In the genomic region with DNA sequence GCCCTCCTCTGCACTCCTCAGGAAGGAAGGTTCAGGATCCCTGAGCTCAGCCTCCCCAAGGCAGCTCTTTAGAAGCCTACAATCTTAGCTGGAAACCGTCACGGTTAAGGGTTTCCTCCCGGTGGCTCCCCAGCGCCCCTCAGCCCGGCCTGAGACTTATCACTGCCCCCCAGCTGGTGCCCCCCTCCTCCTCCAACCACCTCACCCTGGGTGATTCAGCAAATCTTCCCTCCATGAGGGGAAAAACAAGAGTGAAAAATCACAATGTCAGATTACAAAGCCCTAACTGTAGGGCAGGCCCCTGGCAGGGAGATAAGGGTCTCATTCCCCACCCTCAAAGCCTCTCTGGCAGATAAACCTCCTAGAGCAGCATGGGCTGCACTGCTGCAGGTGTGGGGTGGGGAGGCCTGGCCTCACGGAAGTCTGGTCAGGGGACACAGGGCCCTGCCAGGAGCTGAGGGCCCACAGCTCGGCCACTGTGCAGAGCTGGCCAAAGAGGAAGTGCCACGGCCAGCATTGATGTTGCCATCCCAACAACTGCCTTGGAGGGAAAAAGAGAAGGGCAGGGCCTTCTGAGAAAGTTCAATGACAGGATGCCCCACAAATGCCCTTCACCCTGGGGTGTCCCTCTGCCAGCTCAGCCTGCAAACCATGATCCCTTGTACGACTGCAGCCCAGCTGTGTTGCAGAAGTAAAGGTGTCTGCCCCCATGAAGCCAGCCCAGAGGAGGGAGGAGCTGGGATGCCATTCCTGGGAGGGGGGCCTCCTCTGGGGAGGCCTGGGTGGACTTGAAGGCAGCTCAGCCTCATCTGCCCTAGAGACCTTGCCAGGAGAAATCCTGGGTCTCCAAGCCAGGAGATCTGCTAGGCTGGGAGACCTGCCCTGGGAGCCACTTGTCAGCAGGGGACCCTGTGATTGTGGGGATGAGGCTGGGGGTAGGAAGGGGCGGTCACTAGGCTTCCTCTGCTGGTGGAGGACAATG, we compare ENCODE assay signal across 1 cellular context.
TF ChIP-seq lines count a peak whose summit lies in the region.

No MANE protein-coding gene starts in this region.

TF ChIP-seq in GM23338, 12 proteins besides CTCF, POLR2A, EP300 and RAD21:
- TF ChIP-seq, protein P1, sequence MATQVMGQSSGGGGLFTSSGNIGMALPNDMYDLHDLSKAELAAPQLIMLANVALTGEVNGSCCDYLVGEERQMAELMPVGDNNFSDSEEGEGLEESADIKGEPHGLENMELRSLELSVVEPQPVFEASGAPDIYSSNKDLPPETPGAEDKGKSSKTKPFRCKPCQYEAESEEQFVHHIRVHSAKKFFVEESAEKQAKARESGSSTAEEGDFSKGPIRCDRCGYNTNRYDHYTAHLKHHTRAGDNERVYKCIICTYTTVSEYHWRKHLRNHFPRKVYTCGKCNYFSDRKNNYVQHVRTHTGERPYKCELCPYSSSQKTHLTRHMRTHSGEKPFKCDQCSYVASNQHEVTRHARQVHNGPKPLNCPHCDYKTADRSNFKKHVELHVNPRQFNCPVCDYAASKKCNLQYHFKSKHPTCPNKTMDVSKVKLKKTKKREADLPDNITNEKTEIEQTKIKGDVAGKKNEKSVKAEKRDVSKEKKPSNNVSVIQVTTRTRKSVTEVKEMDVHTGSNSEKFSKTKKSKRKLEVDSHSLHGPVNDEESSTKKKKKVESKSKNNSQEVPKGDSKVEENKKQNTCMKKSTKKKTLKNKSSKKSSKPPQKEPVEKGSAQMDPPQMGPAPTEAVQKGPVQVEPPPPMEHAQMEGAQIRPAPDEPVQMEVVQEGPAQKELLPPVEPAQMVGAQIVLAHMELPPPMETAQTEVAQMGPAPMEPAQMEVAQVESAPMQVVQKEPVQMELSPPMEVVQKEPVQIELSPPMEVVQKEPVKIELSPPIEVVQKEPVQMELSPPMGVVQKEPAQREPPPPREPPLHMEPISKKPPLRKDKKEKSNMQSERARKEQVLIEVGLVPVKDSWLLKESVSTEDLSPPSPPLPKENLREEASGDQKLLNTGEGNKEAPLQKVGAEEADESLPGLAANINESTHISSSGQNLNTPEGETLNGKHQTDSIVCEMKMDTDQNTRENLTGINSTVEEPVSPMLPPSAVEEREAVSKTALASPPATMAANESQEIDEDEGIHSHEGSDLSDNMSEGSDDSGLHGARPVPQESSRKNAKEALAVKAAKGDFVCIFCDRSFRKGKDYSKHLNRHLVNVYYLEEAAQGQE (IDR thresholded peaks at IDR 0.05; ENCODE audit: unreplicated experiment) = no peak
- TF ChIP-seq, protein P2, sequence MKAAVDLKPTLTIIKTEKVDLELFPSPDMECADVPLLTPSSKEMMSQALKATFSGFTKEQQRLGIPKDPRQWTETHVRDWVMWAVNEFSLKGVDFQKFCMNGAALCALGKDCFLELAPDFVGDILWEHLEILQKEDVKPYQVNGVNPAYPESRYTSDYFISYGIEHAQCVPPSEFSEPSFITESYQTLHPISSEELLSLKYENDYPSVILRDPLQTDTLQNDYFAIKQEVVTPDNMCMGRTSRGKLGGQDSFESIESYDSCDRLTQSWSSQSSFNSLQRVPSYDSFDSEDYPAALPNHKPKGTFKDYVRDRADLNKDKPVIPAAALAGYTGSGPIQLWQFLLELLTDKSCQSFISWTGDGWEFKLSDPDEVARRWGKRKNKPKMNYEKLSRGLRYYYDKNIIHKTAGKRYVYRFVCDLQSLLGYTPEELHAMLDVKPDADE (IDR thresholded peaks at IDR 0.05) = no peak
- TF ChIP-seq ZNF331 (CRISPR knock-in tag; IDR thresholded peaks at IDR 0.05; ENCODE audit: low read depth) (no peak), ZNF114 (CRISPR knock-in tag; IDR thresholded peaks at IDR 0.05) (no peak), STAT1 (IDR thresholded peaks at IDR 0.05; ENCODE audit: unreplicated experiment) (no peak), EZH2 (IDR thresholded peaks at IDR 0.05; ENCODE audit: low read depth, unreplicated experiment) (no peak)
- TF ChIP-seq, protein P3, sequence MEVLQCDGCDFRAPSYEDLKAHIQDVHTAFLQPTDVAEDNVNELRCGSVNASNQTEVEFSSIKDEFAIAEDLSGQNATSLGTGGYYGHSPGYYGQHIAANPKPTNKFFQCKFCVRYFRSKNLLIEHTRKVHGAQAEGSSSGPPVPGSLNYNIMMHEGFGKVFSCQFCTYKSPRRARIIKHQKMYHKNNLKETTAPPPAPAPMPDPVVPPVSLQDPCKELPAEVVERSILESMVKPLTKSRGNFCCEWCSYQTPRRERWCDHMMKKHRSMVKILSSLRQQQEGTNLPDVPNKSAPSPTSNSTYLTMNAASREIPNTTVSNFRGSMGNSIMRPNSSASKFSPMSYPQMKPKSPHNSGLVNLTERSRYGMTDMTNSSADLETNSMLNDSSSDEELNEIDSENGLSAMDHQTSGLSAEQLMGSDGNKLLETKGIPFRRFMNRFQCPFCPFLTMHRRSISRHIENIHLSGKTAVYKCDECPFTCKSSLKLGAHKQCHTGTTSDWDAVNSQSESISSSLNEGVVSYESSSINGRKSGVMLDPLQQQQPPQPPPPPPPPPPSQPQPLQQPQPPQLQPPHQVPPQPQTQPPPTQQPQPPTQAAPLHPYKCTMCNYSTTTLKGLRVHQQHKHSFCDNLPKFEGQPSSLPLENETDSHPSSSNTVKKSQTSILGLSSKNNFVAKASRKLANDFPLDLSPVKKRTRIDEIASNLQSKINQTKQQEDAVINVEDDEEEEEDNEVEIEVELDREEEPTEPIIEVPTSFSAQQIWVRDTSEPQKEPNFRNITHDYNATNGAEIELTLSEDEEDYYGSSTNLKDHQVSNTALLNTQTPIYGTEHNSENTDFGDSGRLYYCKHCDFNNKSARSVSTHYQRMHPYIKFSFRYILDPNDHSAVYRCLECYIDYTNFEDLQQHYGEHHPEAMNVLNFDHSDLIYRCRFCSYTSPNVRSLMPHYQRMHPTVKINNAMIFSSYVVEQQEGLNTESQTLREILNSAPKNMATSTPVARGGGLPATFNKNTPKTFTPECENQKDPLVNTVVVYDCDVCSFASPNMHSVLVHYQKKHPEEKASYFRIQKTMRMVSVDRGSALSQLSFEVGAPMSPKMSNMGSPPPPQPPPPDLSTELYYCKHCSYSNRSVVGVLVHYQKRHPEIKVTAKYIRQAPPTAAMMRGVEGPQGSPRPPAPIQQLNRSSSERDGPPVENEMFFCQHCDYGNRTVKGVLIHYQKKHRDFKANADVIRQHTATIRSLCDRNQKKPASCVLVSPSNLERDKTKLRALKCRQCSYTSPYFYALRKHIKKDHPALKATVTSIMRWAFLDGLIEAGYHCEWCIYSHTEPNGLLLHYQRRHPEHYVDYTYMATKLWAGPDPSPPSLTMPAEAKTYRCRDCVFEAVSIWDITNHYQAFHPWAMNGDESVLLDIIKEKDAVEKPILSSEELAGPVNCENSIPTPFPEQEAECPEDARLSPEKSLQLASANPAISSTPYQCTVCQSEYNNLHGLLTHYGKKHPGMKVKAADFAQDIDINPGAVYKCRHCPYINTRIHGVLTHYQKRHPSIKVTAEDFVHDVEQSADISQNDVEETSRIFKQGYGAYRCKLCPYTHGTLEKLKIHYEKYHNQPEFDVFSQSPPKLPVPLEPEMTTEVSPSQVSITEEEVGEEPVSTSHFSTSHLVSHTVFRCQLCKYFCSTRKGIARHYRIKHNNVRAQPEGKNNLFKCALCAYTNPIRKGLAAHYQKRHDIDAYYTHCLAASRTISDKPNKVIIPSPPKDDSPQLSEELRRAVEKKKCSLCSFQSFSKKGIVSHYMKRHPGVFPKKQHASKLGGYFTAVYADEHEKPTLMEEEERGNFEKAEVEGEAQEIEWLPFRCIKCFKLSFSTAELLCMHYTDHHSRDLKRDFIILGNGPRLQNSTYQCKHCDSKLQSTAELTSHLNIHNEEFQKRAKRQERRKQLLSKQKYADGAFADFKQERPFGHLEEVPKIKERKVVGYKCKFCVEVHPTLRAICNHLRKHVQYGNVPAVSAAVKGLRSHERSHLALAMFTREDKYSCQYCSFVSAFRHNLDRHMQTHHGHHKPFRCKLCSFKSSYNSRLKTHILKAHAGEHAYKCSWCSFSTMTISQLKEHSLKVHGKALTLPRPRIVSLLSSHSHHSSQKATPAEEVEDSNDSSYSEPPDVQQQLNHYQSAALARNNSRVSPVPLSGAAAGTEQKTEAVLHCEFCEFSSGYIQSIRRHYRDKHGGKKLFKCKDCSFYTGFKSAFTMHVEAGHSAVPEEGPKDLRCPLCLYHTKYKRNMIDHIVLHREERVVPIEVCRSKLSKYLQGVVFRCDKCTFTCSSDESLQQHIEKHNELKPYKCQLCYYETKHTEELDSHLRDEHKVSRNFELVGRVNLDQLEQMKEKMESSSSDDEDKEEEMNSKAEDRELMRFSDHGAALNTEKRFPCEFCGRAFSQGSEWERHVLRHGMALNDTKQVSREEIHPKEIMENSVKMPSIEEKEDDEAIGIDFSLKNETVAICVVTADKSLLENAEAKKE (CRISPR knock-in tag; IDR thresholded peaks at IDR 0.05) = no peak
